Comparison of ENCODE assay signal across 25 cellular contexts in the genomic region with DNA sequence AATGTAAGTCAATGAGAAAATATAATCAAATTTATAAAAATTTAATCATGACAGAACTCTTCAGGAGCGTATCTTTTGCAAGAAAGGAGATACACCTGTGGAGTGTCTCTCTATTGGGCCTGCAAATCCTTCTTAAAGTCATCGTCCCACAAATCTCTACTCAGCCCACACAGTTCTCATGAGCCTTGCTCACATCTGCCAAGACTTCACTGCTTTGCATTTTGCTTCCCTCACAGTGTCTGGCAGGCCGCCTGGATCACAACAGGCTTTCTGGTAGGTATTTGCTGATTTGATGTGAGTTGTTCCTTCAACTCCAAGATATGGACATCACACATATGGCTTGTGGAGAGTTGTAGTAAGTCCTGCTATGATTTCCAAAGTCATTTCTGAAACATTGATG.
"Had no signal": no experiment of that assay in that cellular context is flagged by ENCODE, and none has a peak within 500 bp of the region (broad histone marks: within the 10 kb centered on the region; RNA-seq: fewer than 3 reads in every experiment).

No MANE protein-coding gene starts in this region.

- H3K4me3 Mint-ChIP-seq: activated CD4-positive, alpha-beta T cell treated with anti-CD3 and anti-CD28 coated beads for 36 hours; activated naive CD8-positive, alpha-beta T cell; central memory CD8-positive, alpha-beta T cell; immature natural killer cell; mesothelial cell of epicardium; naive thymus-derived CD8-positive, alpha-beta T cell; neural crest cell; stimulated activated naive B cell treated with anti-CD40 and anti-IgM and Interleukin-4, amounts not matched to agents 10 μg/mL and 1 μg/mL and 100 μg/mL, for 72 hours had no signal

- H3K36me3 ChIP-seq: adrenal gland, ascending aorta, esophagus squamous epithelium, gastroesophageal sphincter, heart left ventricle, stomach, suprapubic skin, tibial nerve had no signal

- H3K27ac ChIP-seq: adrenal gland, ascending aorta, epithelial cell of prostate, esophagus squamous epithelium, gastroesophageal sphincter, heart left ventricle, stomach, suprapubic skin, tibial nerve had no signal

- ATAC-seq: activated CD4-positive, alpha-beta T cell treated with anti-CD3 and anti-CD28 coated beads for 36 hours; gastroesophageal sphincter; heart left ventricle; naive thymus-derived CD8-positive, alpha-beta T cell; stimulated activated naive B cell treated with anti-CD40 and anti-IgM and Interleukin-4, amounts not matched to agents 10 μg/mL and 1 μg/mL and 100 μg/mL, for 72 hours had no signal

- H3K27ac Mint-ChIP-seq: activated CD4-positive, alpha-beta T cell treated with anti-CD3 and anti-CD28 coated beads for 36 hours; activated naive CD8-positive, alpha-beta T cell; immature natural killer cell; mesothelial cell of epicardium; naive thymus-derived CD8-positive, alpha-beta T cell; stimulated activated naive B cell treated with anti-CD40 and anti-IgM and Interleukin-4, amounts not matched to agents 10 μg/mL and 1 μg/mL and 100 μg/mL, for 72 hours had no signal

- H3K9me3 Mint-ChIP-seq: central memory CD8-positive, alpha-beta T cell had no signal

- H3K4me1 Mint-ChIP-seq: activated CD4-positive, alpha-beta T cell treated with anti-CD3 and anti-CD28 coated beads for 36 hours; central memory CD8-positive, alpha-beta T cell; immature natural killer cell; mesothelial cell of epicardium; naive thymus-derived CD8-positive, alpha-beta T cell; neural crest cell; stimulated activated naive B cell treated with anti-CD40 and anti-IgM and Interleukin-4, amounts not matched to agents 10 μg/mL and 1 μg/mL and 100 μg/mL, for 72 hours had no signal

- H3K9me3 ChIP-seq: adrenal gland, ascending aorta, esophagus squamous epithelium, gastroesophageal sphincter, heart left ventricle, stomach, suprapubic skin, tibial nerve had no signal

- H3K36me3 Mint-ChIP-seq: activated naive CD8-positive, alpha-beta T cell; immature natural killer cell; mesothelial cell of epicardium; naive thymus-derived CD8-positive, alpha-beta T cell; stimulated activated naive B cell treated with anti-CD40 and anti-IgM and Interleukin-4, amounts not matched to agents 10 μg/mL and 1 μg/mL and 100 μg/mL, for 72 hours had no signal

- DNase-seq: activated CD4-positive, alpha-beta T cell treated with anti-CD3 and anti-CD28 coated beads for 36 hours; activated CD4-positive, CD25-positive, alpha-beta regulatory T cell; activated effector memory CD4-positive, alpha-beta T cell treated with Interleukin-2 at 50 U/mL for 16 hours; activated naive CD4-positive, alpha-beta T cell treated with Interleukin-2 at 50 U/mL for 16 hours; activated T-cell treated with anti-CD3 and anti-CD28 coated beads for 4 hours; adrenal gland; dermis blood vessel endothelial cell; effector CD8-positive, alpha-beta T cell; esophagus squamous epithelium; heart left ventricle; immature natural killer cell; naive thymus-derived CD8-positive, alpha-beta T cell; retina; small intestine; stimulated activated naive B cell treated with anti-CD40 and anti-IgM and Interleukin-4, amounts not matched to agents 10 μg/mL and 1 μg/mL and 100 μg/mL, for 72 hours; stomach had no signal

- H3K27me3 ChIP-seq: ascending aorta, esophagus squamous epithelium, gastroesophageal sphincter, heart left ventricle, stomach, suprapubic skin, tibial nerve had no signal

- H3K4me1 ChIP-seq: adrenal gland, ascending aorta, esophagus squamous epithelium, gastroesophageal sphincter, heart left ventricle, stomach, suprapubic skin, tibial nerve had no signal

- H3K4me3 ChIP-seq: adrenal gland, ascending aorta, esophagus squamous epithelium, gastroesophageal sphincter, heart left ventricle, stomach, suprapubic skin, tibial nerve had no signal
